Comparison of ENCODE assay signal across 11 cellular contexts in the genomic region with DNA sequence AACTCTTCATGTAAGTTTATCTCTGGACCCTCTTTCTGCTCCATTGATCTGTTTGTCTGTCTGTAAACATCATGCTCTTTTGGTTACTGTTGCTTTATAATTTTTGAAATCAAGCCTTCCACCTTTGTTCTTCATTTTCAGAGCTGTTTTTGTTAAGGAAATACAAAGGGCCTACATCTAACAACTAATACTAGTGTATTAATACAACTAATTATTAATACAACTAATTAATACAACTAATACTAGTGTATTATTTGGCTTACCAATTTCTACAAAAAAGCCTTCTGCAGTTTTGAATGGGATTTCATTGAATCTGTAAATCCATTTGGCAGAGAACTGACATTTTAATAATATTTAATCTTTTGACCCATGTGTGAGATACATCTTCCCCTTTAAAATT.
"Had no signal": no experiment of that assay in that cellular context is flagged by ENCODE, and none has a peak within 500 bp of the region (broad histone marks: within the 10 kb centered on the region; RNA-seq: fewer than 3 reads in every experiment).

No MANE protein-coding gene starts in this region.

- DNase-seq: GM23248, GOT3, H7, H9, HCEC 1CT, HFFc6 had no signal

- H2AFZ ChIP-seq: GM23248, GM23338 had no signal

- H3K4me1 Mint-ChIP-seq: GM23338 had no signal

- H3K9me3 Mint-ChIP-seq: GM23338, H9, HFFc6 had no signal

- H3K4me1 ChIP-seq: HAP-1 had no signal

- H3K9ac ChIP-seq: GM23248 had no signal

- H3K4me3 Mint-ChIP-seq: GM23338, H9, HFFc6 had no signal

- H3K27ac ChIP-seq: GM23248 had no signal

- FAIRE-seq: H1, H54 had no signal

- H3K9me3 ChIP-seq: HAP-1 had no signal

- H3K4me2 ChIP-seq: GM23338 had no signal

- H3K27ac Mint-ChIP-seq: GM23338, H9, HFFc6 had no signal

- H3K36me3 ChIP-seq: HAP-1 had no signal

- ATAC-seq: HCT116 had no signal

- H3K4me3 ChIP-seq: GM23248, GM23338, HAP-1 had no signal
